In the genomic region with DNA sequence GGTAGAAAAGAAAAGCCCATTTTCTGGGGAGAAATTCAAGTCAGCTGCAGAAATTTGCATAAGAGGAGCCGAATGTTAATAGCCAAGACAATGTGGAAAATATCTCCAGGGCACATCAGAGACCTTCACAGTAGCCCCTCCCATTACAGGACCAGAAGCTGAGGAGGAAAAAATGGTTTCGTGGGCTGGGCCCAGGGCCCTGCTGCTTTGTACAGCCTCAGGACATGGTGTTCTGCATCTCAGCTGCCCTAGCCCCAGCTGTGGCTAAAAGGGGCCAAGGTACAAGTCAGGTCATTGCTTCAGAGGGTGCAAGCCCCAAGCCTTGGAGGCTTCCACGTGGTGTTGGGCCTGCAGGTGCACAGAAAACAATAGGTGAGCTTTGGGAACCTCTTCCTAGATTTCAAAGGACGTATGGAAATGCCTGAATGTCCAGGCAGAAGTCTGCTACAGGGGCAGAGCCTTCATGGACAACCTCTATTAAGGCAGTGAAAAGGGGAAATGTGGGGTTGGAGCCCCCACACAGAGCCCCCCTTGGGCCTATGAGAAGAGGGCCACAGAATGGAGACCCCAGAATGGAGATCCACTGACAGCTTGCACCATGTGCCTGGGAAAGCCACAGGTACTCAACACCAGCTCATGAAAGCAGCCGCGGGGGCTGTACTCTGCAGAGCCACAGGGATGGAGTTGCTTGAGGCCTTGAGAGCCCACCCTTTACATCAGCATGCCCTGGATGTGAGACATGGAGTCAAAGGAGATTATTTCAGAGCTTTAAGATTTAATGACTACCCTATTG, we compare ENCODE assay signal across 15 cellular contexts.
"Had no signal": no experiment of that assay in that cellular context is flagged by ENCODE, and none has a peak within 500 bp of the region (broad histone marks: within the 10 kb centered on the region; RNA-seq: fewer than 3 reads in every experiment).

No MANE protein-coding gene starts in this region.

- H3K9me3 ChIP-seq: colonic mucosa had no signal

- H3K27ac ChIP-seq: brain microvascular endothelial cell, colonic mucosa, foreskin keratinocyte, hepatocyte, skin epidermis had no signal

- H3K4me3 ChIP-seq: colonic mucosa, hepatocyte, lung, skin epidermis had no signal

- H3K27me3 ChIP-seq: brain microvascular endothelial cell, colonic mucosa had no signal

- DNase-seq: activated CD4-positive, alpha-beta memory T cell treated with anti-CD3 and anti-CD28 coated beads for 36 hours; activated naive CD8-positive, alpha-beta T cell treated with anti-CD3 and anti-CD28 coated beads, Interleukin-2, amount 50 U/mL, for 24 hours; activated T-cell treated with anti-CD3 and anti-CD28 coated beads, Interleukin-2, amount 50 U/mL, for 72 hours; anterior cingulate cortex; brain microvascular endothelial cell; colonic mucosa; endodermal cell; foreskin keratinocyte; occipital lobe; stimulated activated CD4-positive, alpha-beta T cell treated with anti-CD3 and anti-CD28 coated beads, Interleukin-15, amount 100 ng/mL, for 24 hours; stimulated activated CD4-positive, alpha-beta T cell treated with anti-CD3 and anti-CD28 coated beads, Interleukin-2, amount 100 ng/mL, for 48 hours; trophoblast cell had no signal

- H3K36me3 ChIP-seq: brain microvascular endothelial cell, colonic mucosa had no signal

- H3K4me1 ChIP-seq: colonic mucosa had no signal
